Comparison of ENCODE assay signal across 8 cellular contexts in genomic region chr11:126354631-126355323, GRCh38. TPM values are rescaled to one million over a fixed set of nuclear protein-coding genes. Genes with fewer than 3 reads are reported as not detected.
A peak's percentile ranks its signal among the peaks of the same experiment; 100 is the strongest.
DNase-seq lines count a peak whose midpoint lies in the region; ATAC-seq, FAIRE-seq and TF ChIP-seq lines count a peak whose summit lies in the region.

No MANE protein-coding gene starts in this region.

- peaks cover 31 to 47% (median 32%) of the 10 kb centered on the region in 3 donors for H3K4me1 Mint-ChIP-seq in CD8-positive, alpha-beta memory T cell
- peaks cover 12% of the 10 kb centered on the region for H3K4me1 Mint-ChIP-seq in memory B cell

- H3K27me3 Mint-ChIP-seq in CD8-positive, alpha-beta memory T cell = peaks cover 0 to 2% of the 10 kb centered on the region in 2 donors
- no peaks in the 10 kb centered on the region for H3K27me3 Mint-ChIP-seq in memory B cell

- 27% methylated on average over 15 of the region's 15 CpGs for WGBS in HUES64
- WGBS in GM12878 (ENCODE audit: insufficient coverage, insufficient replicate concordance, low lambda C conversion rate, missing lambda C conversion rate) = 23% methylated on average over 15 of the region's 15 CpGs

- SMC1A ChIA-PET in GM12878 (lab: Charles Lee; ENCODE audit: uncharacterized antibody, unreplicated experiment) = interaction anchor here (1.2 to 2.6 kb wide), 4 partner anchors 10 to 66 kb away, joined by 3 to 14 read pairs (median 4); no protein-coding TSS in a partner anchor

- H3K36me3 Mint-ChIP-seq in CD8-positive, alpha-beta memory T cell = peaks cover 0 to 3% (median 0%) of the 10 kb centered on the region in 3 donors
- H3K36me3 Mint-ChIP-seq in memory B cell = peaks cover 3% of the 10 kb centered on the region

- no peak for FAIRE-seq in GM12878 (lab: Jason Lieb, UNC)

- H3K4me1 ChIP-seq in CD8-positive, alpha-beta memory T cell (ENCODE audit: insufficient read depth, low read length) = peaks cover 21% of the 10 kb centered on the region
- H3K4me1 ChIP-seq in HUES64 (ENCODE audit: insufficient read depth, low read length) (peaks cover 24% of the 10 kb centered on the region), GM12878 (ENCODE audit: control insufficient read depth, insufficient read depth, low read length) (peaks cover 21% of the 10 kb centered on the region), uterus (peaks cover 0 to 6% of the 10 kb centered on the region in 2 donors)

- BruUV-seq in GM12878 (replicated peaks; lab: Mats Ljungman, UMichigan) = TSS peak; percentile 84

- no peaks in the 10 kb centered on the region for H4K20me1 ChIP-seq in GM12878 (ENCODE audit: control insufficient read depth, insufficient read depth)

- H3K27ac ChIP-seq in CD8-positive, alpha-beta memory T cell (ENCODE audit: low read depth, low read length) = peak overlapping the region; percentile 54
- H3K27ac ChIP-seq in HUES64 (ENCODE audit: low read depth, low read length) (peak overlapping the region; percentile 51; the same call in 1 of the 2 replicates), GM12878 (ENCODE audit: control insufficient read depth, insufficient read depth) (peak overlapping the region; percentile 87), uterus (peak overlapping the region; percentile 73 to 83)

- POLR2A ChIA-PET in CD8-positive, alpha-beta memory T cell (lab: Charles Lee) = interaction anchor here (0.5 to 1.7 kb wide), 3 partner anchors 51 to 138 kb away, joined by 4 to 5 read pairs (median 4); partner anchors contain the start of gene DCPS
- POLR2A ChIA-PET in GM12878 (lab: Charles Lee) = interaction anchor here (1.6 kb wide), 1 partner anchor 51 kb away, joined by 5 read pairs; the partner anchor contains the start of gene DCPS

- CTCF ChIA-PET in CD8-positive, alpha-beta memory T cell (lab: Charles Lee) = no interaction called here
- CTCF ChIA-PET in GM12878 (lab: Yijun Ruan, JAX) = interaction anchor here (1.6 to 5.2 kb wide), 3 partner anchors 9 to 126 kb away, joined by 3 to 22 read pairs (median 11); no protein-coding TSS in a partner anchor

- no peaks in the 10 kb centered on the region for H3K27me3 ChIP-seq in CD8-positive, alpha-beta memory T cell (ENCODE audit: insufficient read depth, low read length, poor library complexity, severe bottlenecking)
- H3K27me3 ChIP-seq in HUES64 (ENCODE audit: insufficient read depth, low read length) (no peaks in the 10 kb centered on the region; the same call in 1 of the 2 replicates), GM12878 (replicated peaks in 1 of 2; ENCODE audit: control insufficient read depth in 2 of 2, insufficient read depth in 2 of 2, low read length in 1 of 2) (no peaks in the 10 kb centered on the region), uterus (no peaks in the 10 kb centered on the region)

- ATAC-seq in GM21381 (IDR thresholded peaks at IDR 0.05; ENCODE audit: unreplicated experiment) = peak; percentile 32
- ATAC-seq in GM12878 = peak; percentile 67
- peak; percentile 13 for ATAC-seq in memory B cell (ENCODE audit: low read depth)

- no peak for TF ChIP-seq POLR2A in GM12878 (IDR thresholded peaks at IDR 0.05; ENCODE audit: low read depth, low read length)
- no peak for TF ChIP-seq POLR2A in uterus (IDR thresholded peaks at IDR 0.05)

- no peak for TF ChIP-seq RAD21 in GM12878 (IDR thresholded peaks at IDR 0.05; ENCODE audit: insufficient read depth, low read depth, low read length)

- no peak for TF ChIP-seq EP300 in GM12878 (IDR thresholded peaks at IDR 0.05; ENCODE audit: borderline replicate concordance in 1 of 2, control insufficient read depth in 1 of 2, low read depth in 2 of 2, low read length in 2 of 2)

- H3K36me3 ChIP-seq in CD8-positive, alpha-beta memory T cell (ENCODE audit: insufficient read depth, low read length) = no peaks in the 10 kb centered on the region
- peaks cover 9% of the 10 kb centered on the region for H3K36me3 ChIP-seq in HUES64 (ENCODE audit: insufficient read depth, low read length)
- H3K36me3 ChIP-seq in GM12878 (ENCODE audit: control insufficient read depth in 2 of 2, insufficient read depth in 2 of 2, low read length in 1 of 2) = no peaks in the 10 kb centered on the region; a peak in 1 of 4 replicates
- no peaks in the 10 kb centered on the region for H3K36me3 ChIP-seq in uterus

- DNase-seq in CD8-positive, alpha-beta memory T cell = no peak
- DNase-seq in GM12878 (ENCODE audit: low read depth, low spot score) = no peak
- DNase-seq in memory B cell (ENCODE audit: low spot score in 2 of 2) = no peak
- DNase-seq in uterus = no peak
- DNase-seq in NCI-H774 (lab: John Stamatoyannopoulos, UW) = no peak
- DNase-seq in NCI-H748 treated with DMSO at 0.1 percent for 48 hours (lab: John Stamatoyannopoulos, UW) = no peak

- H3K9ac ChIP-seq in HUES64 (ENCODE audit: low read depth, low read length) (peak overlapping the region; percentile 87), GM12878 (ENCODE audit: control insufficient read depth, insufficient read depth, low read length) (peak overlapping the region; percentile 95)

- H3K9me3 ChIP-seq in CD8-positive, alpha-beta memory T cell (ENCODE audit: low read length) = no peaks in the 10 kb centered on the region
- H3K9me3 ChIP-seq in HUES64 (ENCODE audit: insufficient read depth, low read depth, low read length) (no peaks in the 10 kb centered on the region), GM12878 (replicated peaks; ENCODE audit: control insufficient read depth, insufficient read depth, low read length) (no peaks in the 10 kb centered on the region), uterus (no peaks in the 10 kb centered on the region)

- peak overlapping the region; percentile 67 to 93 (median 86) for H3K27ac Mint-ChIP-seq in CD8-positive, alpha-beta memory T cell
- H3K27ac Mint-ChIP-seq in memory B cell = no peak overlapping the region

- H3K4me3 ChIP-seq in CD8-positive, alpha-beta memory T cell (ENCODE audit: low read length) = peak overlapping the region; percentile 86
- H3K4me3 ChIP-seq in HUES64 (ENCODE audit: low read length) = peak overlapping the region; percentile 87
- peak overlapping the region; percentile 73 for H3K4me3 ChIP-seq in GM12878
- peak overlapping the region; percentile 48 to 66 for H3K4me3 ChIP-seq in uterus

- H3K9me3 Mint-ChIP-seq in CD8-positive, alpha-beta memory T cell = no peaks in the 10 kb centered on the region
- H3K9me3 Mint-ChIP-seq in memory B cell = no peaks in the 10 kb centered on the region

- intact Hi-C loops in GM12878 (cut with micrococcal nuclease; ENCODE audit: unreplicated experiment) = loop anchor here (2.0 to 5.0 kb wide), 2 partner anchors 44 to 63 kb away; no protein-coding TSS in a partner anchor
- intact Hi-C loops in uterus (cut with DNase I; ENCODE audit: low total_unique reads) = no loop called here

- H3K79me2 ChIP-seq in GM12878 (ENCODE audit: control insufficient read depth, insufficient read depth, low read length) = peaks cover 17% of the 10 kb centered on the region

- H3K4me3 Mint-ChIP-seq in CD8-positive, alpha-beta memory T cell = peak overlapping the region; percentile 88 to 97 (median 90)
- H3K4me3 Mint-ChIP-seq in memory B cell = peak overlapping the region; percentile 77

- TF ChIP-seq CTCF in GM12878 (IDR thresholded peaks at IDR 0.05 in 2 of 3, conservative IDR thresholded peaks at IDR 0.05 in 1 of 3; ENCODE audit: control insufficient read depth in 2 of 3, extremely low read depth in 1 of 3, insufficient read depth in 1 of 3, low read depth in 3 of 3, low read length in 3 of 3) (no peak), uterus (IDR thresholded peaks at IDR 0.05) (no peak)

- RAD21 ChIA-PET in GM12878 (lab: Charles Lee; ENCODE audit: unreplicated experiment) = interaction anchor here (0.6 to 2.4 kb wide), 3 partner anchors 43 to 71 kb away, joined by 4 to 8 read pairs (median 5); no protein-coding TSS in a partner anchor

- H2AFZ ChIP-seq in GM12878 (ENCODE audit: control insufficient read depth, low read depth, low read length) = peak overlapping the region; percentile 86

- H3K4me2 ChIP-seq in GM12878 (ENCODE audit: control insufficient read depth, insufficient read depth) = peak overlapping the region; percentile 96

- in situ Hi-C loops in GM12878 (cut with MboI) = no loop called here

RNA-seq across cellular contexts. Expression of gene ST3GAL4, which starts 0.7 kb away (rescaled TPM):
- total RNA-seq in CD8-positive, alpha-beta memory T cell = 10 to 100 TPM; 11.0 to 12.5 TPM
- 8.3 TPM for polyA plus RNA-seq in CD8-positive, alpha-beta memory T cell
- 14.4 TPM for polyA plus RNA-seq in HUES64 (2013, experiment 1 of 2)
- 13.7 TPM for polyA plus RNA-seq in HUES64 (2013, experiment 2 of 2)
- total RNA-seq in GM12878 (2013; cell fraction: nucleolus; rRNA removed) = 1.7 and 2.0 TPM in 2 replicates
- total RNA-seq in GM12878 (2014; rRNA removed) (7.0 and 7.5 TPM in 2 replicates), GM12878 (2014; rRNA removed; fragmentation: Illumina TruSeq; extraction: Trizol) (3.5 and 3.8 TPM in 2 replicates), GM12878 (2021) (5.4 and 5.6 TPM in 2 replicates), uterus (10 to 100 TPM; 11.8 to 53.3 (median 34.8) TPM)
- 1.7 TPM for polyA plus RNA-seq in GM12878 (2011; ENCODE audit: low read depth)
- polyA plus RNA-seq in GM12878 (2011; rRNA removed) (2.1 and 4.0 TPM in 2 replicates), GM12878 (2014; fragmentation: Illumina TruSeq; extraction: Trizol) (3.9 and 8.1 TPM in 2 replicates), GM12878 (2014; fragmentation: Nextera tagmentation; extraction: Ambion mirVana) (not detected), GM12878 (2014; rRNA removed) (5.9 TPM in 2 replicates), GM12878 (2016; fragmentation: Nextera tagmentation; extraction: Ambion mirVana) (1 to 10 TPM; 7.8 TPM)
- 5.3 and 6.4 TPM in 2 replicates for polyA plus RNA-seq in GM12878 (2011; cell fraction: cytosol; rRNA removed)
- 3.7 and 5.4 TPM in 2 replicates for polyA plus RNA-seq in GM12878 (2011; cell fraction: nucleus; rRNA removed)
- polyA plus RNA-seq in GM12878 (2012) = 2.5 and 3.9 TPM in 2 replicates
- polyA minus RNA-seq in GM12878 (2011; rRNA and poly(A)+ RNA removed) = 2.2 and 5.2 TPM in 2 replicates
- polyA minus RNA-seq in GM12878 (2011; cell fraction: cytosol; rRNA and poly(A)+ RNA removed) = 1.9 and 6.7 TPM in 2 replicates
- polyA minus RNA-seq in GM12878 (2011; cell fraction: nucleus; rRNA and poly(A)+ RNA removed) = 0.97 and 2.3 TPM in 2 replicates

RNA-seq across cellular contexts. Expression of gene DCPS, which starts 50.9 kb away (rescaled TPM):
- total RNA-seq in CD8-positive, alpha-beta memory T cell = 10 to 100 TPM; 40.0 to 42.4 TPM
- 59.6 TPM for polyA plus RNA-seq in CD8-positive, alpha-beta memory T cell
- polyA plus RNA-seq in HUES64 (2013, experiment 1 of 2) = 18.9 TPM
- 24.0 TPM for polyA plus RNA-seq in HUES64 (2013, experiment 2 of 2)
- 17.0 and 22.1 TPM in 2 replicates for total RNA-seq in GM12878 (2013; cell fraction: nucleolus; rRNA removed)
- 58.8 and 61.9 TPM in 2 replicates for total RNA-seq in GM12878 (2014; rRNA removed)
- 36.7 and 39.7 TPM in 2 replicates for total RNA-seq in GM12878 (2014; rRNA removed; fragmentation: Illumina TruSeq; extraction: Trizol)
- total RNA-seq in GM12878 (2021) = 56.1 and 56.8 TPM in 2 replicates
- polyA plus RNA-seq in GM12878 (2011; ENCODE audit: low read depth) = 31.6 TPM
- polyA plus RNA-seq in GM12878 (2011; rRNA removed) = 62.4 and 97.0 TPM in 2 replicates
- 176 and 181 TPM in 2 replicates for polyA plus RNA-seq in GM12878 (2011; cell fraction: cytosol; rRNA removed)
- polyA plus RNA-seq in GM12878 (2011; cell fraction: nucleus; rRNA removed) = 66.0 and 75.8 TPM in 2 replicates
- 37.8 and 48.7 TPM in 2 replicates for polyA plus RNA-seq in GM12878 (2012)
- polyA plus RNA-seq in GM12878 (2014; fragmentation: Illumina TruSeq; extraction: Trizol) = 57.4 and 77.4 TPM in 2 replicates
- polyA plus RNA-seq in GM12878 (2014; fragmentation: Nextera tagmentation; extraction: Ambion mirVana) = 10 to 100 TPM; 23.5 to 33.2 TPM
- polyA plus RNA-seq in GM12878 (2014; rRNA removed) = 70.3 and 76.1 TPM in 2 replicates
- 100 to 1,000 TPM in 1 of 2 experiments, 10 to 100 TPM in 1; 99.2 to 101 TPM for polyA plus RNA-seq in GM12878 (2016; fragmentation: Nextera tagmentation; extraction: Ambion mirVana)
- 44.5 and 60.8 TPM in 2 replicates for polyA minus RNA-seq in GM12878 (2011; rRNA and poly(A)+ RNA removed)
- polyA minus RNA-seq in GM12878 (2011; cell fraction: cytosol; rRNA and poly(A)+ RNA removed) = 25.7 and 27.6 TPM in 2 replicates
- 12.6 and 24.6 TPM in 2 replicates for polyA minus RNA-seq in GM12878 (2011; cell fraction: nucleus; rRNA and poly(A)+ RNA removed)
- 10 to 100 TPM in 3 of 4 donors, 1 to 10 TPM in 1; 6.4 to 19.7 (median 13.0) TPM for total RNA-seq in uterus

Comparison
In these comparisons a context has a peak if more than half of its experiments do, and no peak if none do; other contexts are left out.
1. ATAC-seq: peak in every context shown above with its lines; median percentile 67 in GM12878; 32 in GM21381; 13 in memory B cell.